ENCODE assay signal across 13 cellular contexts in the genomic region with DNA sequence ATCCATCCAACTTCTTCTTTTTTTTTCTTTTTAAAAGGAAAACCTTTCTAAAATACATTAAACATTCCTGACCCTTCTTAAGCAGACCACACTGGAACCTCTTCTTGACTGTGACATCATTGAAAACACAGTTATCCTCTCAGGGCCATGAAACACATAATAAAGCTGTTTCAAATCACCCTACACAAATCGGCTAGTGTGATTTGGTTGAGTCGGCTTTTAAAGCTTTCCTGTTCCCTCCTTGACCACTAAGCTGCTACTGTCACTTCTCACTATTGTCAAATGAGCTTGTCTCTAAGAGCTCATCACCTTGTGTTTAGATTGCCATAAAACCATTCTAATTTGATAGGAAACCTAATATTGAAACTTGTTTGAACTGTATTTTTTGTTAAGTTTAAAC. TPM values are rescaled to one million over a fixed set of nuclear protein-coding genes. Genes with fewer than 3 reads are reported as not detected.
A peak's percentile ranks its signal among the peaks of the same experiment; 100 is the strongest.
DNase-seq lines count a peak whose midpoint lies in the region; TF ChIP-seq lines count a peak whose summit lies in the region.
"Had no signal": no experiment of that assay in that cellular context is flagged by ENCODE, and none has a peak within 500 bp of the region (broad histone marks: within the 10 kb centered on the region; RNA-seq: fewer than 3 reads in every experiment).

No MANE protein-coding gene starts in this region.

- H3K9me3 ChIP-seq in Loucy (ENCODE audit: insufficient read depth, low read depth, low read length) (no peaks in the 10 kb centered on the region), Caco-2 (no peaks in the 10 kb centered on the region)

- H3K4me2 ChIP-seq in Loucy (ENCODE audit: low read depth, low read length, poor library complexity, severe bottlenecking), result peak overlapping the region; percentile 95
- H3K4me2 ChIP-seq: KMS-11 had no signal

- POLR2A ChIA-PET in Caco-2 (lab: Charles Lee), result no interaction called here

- peaks cover 100% of the 10 kb centered on the region for H3K79me2 ChIP-seq in Loucy (ENCODE audit: insufficient read depth, low read length)

- no peaks in the 10 kb centered on the region for H3F3A ChIP-seq in Loucy (ENCODE audit: low read depth)

- peaks cover 71% of the 10 kb centered on the region for H3K4me1 ChIP-seq in Loucy (ENCODE audit: insufficient read depth, low read length, poor library complexity, severe bottlenecking)
- H3K4me1 ChIP-seq in Caco-2, result peaks cover 28% of the 10 kb centered on the region

- H3K36me3 ChIP-seq in Loucy (ENCODE audit: insufficient read depth, low read length) (0 out of 2 replicates have a peak, but pooled peaks cover 4% of the 10 kb centered on the region), Caco-2 (ENCODE audit: control insufficient read depth, insufficient read depth, low read length) (no peaks in the 10 kb centered on the region)

- H3K27me3 ChIP-seq in Loucy (ENCODE audit: insufficient read depth, low read length, poor library complexity, severe bottlenecking) (no peaks in the 10 kb centered on the region), Caco-2 (replicated peaks; ENCODE audit: control insufficient read depth, insufficient read depth, low read length) (no peaks in the 10 kb centered on the region)

- peak overlapping the region; percentile 23 for H3K27ac Mint-ChIP-seq in activated T-cell treated with anti-CD3 and anti-CD28 coated beads, Interleukin-2, amount 50 U/mL, for 24 hours
- H3K27ac Mint-ChIP-seq in activated naive CD8-positive, alpha-beta T cell, result peak overlapping the region; percentile 67
- no peak overlapping the region for H3K27ac Mint-ChIP-seq in Caco-2 (ENCODE audit: unreplicated experiment)

- CTCF ChIA-PET in Caco-2 (lab: Charles Lee), result no interaction called here

- H2AFZ ChIP-seq in Loucy (ENCODE audit: low read length), result no peak overlapping the region
- H2AFZ ChIP-seq: PC-9 had no signal

- no peaks in the 10 kb centered on the region for H3K9me2 ChIP-seq in Loucy (replicated peaks; ENCODE audit: low read depth, low read length)

- H3K27me3 Mint-ChIP-seq in activated T-cell treated with anti-CD3 and anti-CD28 coated beads, Interleukin-2, amount 50 U/mL, for 24 hours, result no peaks in the 10 kb centered on the region
- H3K27me3 Mint-ChIP-seq in activated naive CD8-positive, alpha-beta T cell, result no peaks in the 10 kb centered on the region
- no peaks in the 10 kb centered on the region for H3K27me3 Mint-ChIP-seq in Caco-2 (ENCODE audit: insufficient read depth, unreplicated experiment)

- no TSS peak for BruUV-seq in Caco-2 (replicated peaks; lab: Mats Ljungman, UMichigan)

- H3K9me3 Mint-ChIP-seq in activated T-cell treated with anti-CD3 and anti-CD28 coated beads, Interleukin-2, amount 50 U/mL, for 24 hours, result no peaks in the 10 kb centered on the region
- no peaks in the 10 kb centered on the region for H3K9me3 Mint-ChIP-seq in activated naive CD8-positive, alpha-beta T cell (ENCODE audit: low read depth)
- no peaks in the 10 kb centered on the region for H3K9me3 Mint-ChIP-seq in Caco-2 (ENCODE audit: unreplicated experiment)

- peaks cover 54% of the 10 kb centered on the region for H3K36me3 Mint-ChIP-seq in activated T-cell treated with anti-CD3 and anti-CD28 coated beads, Interleukin-2, amount 50 U/mL, for 24 hours (ENCODE audit: low read depth)
- H3K36me3 Mint-ChIP-seq in activated naive CD8-positive, alpha-beta T cell, result peaks cover 2% of the 10 kb centered on the region
- peaks cover 13% of the 10 kb centered on the region for H3K36me3 Mint-ChIP-seq in Caco-2 (ENCODE audit: insufficient read depth, unreplicated experiment)

- H3K4me3 ChIP-seq in Loucy (ENCODE audit: low read length, poor library complexity, severe bottlenecking), result peak overlapping the region; percentile 96
- no peak overlapping the region for H3K4me3 ChIP-seq in Caco-2 (ENCODE audit: low read depth, low read length)
- H3K4me3 ChIP-seq: PC-9 had no signal

- peaks cover 99% of the 10 kb centered on the region for H4K20me1 ChIP-seq in Loucy (ENCODE audit: insufficient read depth, low read length, poor library complexity, severe bottlenecking)

- intact Hi-C loops in Caco-2 (cut with micrococcal nuclease; ENCODE audit: unreplicated experiment), result loop anchor here (5.0 kb wide), 1 partner anchor 68 kb away; no protein-coding TSS in a partner anchor

- H3K9ac ChIP-seq in Loucy (ENCODE audit: low read depth, low read length, poor library complexity, severe bottlenecking), result peak overlapping the region; percentile 92
- H3K9ac ChIP-seq: KMS-11 had no signal

- TF ChIP-seq CTCF in Loucy (conservative IDR thresholded peaks at IDR 0.05; ENCODE audit: low read length) (no peak; the same call in 1 of the 2 replicates), Caco-2 (IDR thresholded peaks at IDR 0.05; ENCODE audit: insufficient read depth in 1 of 2, low read depth in 1 of 2, low read length in 1 of 2, severe bottlenecking in 1 of 2, unreplicated experiment in 1 of 2) (no peak)

- H3K4me1 Mint-ChIP-seq in activated T-cell treated with anti-CD3 and anti-CD28 coated beads, Interleukin-2, amount 50 U/mL, for 24 hours (ENCODE audit: low read depth), result peaks cover 81% of the 10 kb centered on the region
- peaks cover 85% of the 10 kb centered on the region for H3K4me1 Mint-ChIP-seq in activated naive CD8-positive, alpha-beta T cell (ENCODE audit: low read depth)
- H3K4me1 Mint-ChIP-seq in Caco-2 (ENCODE audit: low read depth, unreplicated experiment), result peaks cover 25% of the 10 kb centered on the region

- DNase-seq in activated T-cell treated with anti-CD3 and anti-CD28 coated beads, Interleukin-2, amount 50 U/mL, for 24 hours, result no peak
- DNase-seq in activated T-cell treated with anti-CD3 and anti-CD28 coated beads, Interleukin-2, amount 50 U/mL, for 1 hour, result no peak
- DNase-seq in retina, result peak; percentile 34
- DNase-seq in Caco-2, result no peak
- no peak for DNase-seq in GDM1 (lab: John Stamatoyannopoulos, UW)
- no peak for DNase-seq in hepatic stellate cell (ENCODE audit: low spot score)
- DNase-seq: activated CD4-positive, alpha-beta T cell treated with anti-CD3 and anti-CD28 coated beads, Interleukin-2, amount 50 U/mL, for 4 hours; cerebellar nuclear complex; PC-9; stimulated activated naive CD4-positive, alpha-beta T cell treated with Interleukin-2 at 50 U/mL for 16 hours had no signal

- peak overlapping the region; percentile 15 for H3K4me3 Mint-ChIP-seq in activated T-cell treated with anti-CD3 and anti-CD28 coated beads, Interleukin-2, amount 50 U/mL, for 24 hours
- peak overlapping the region; percentile 12 for H3K4me3 Mint-ChIP-seq in activated naive CD8-positive, alpha-beta T cell
- H3K4me3 Mint-ChIP-seq in Caco-2 (ENCODE audit: unreplicated experiment), result no peak overlapping the region

RNA-seq across cellular contexts. Expression of gene USP24, which starts 5.9 kb away (rescaled TPM):
- 34.7 and 36.4 TPM in 2 replicates for total RNA-seq in Caco-2 (2022)
